3 cellular contexts compared by ENCODE assay signal in the genomic region with DNA sequence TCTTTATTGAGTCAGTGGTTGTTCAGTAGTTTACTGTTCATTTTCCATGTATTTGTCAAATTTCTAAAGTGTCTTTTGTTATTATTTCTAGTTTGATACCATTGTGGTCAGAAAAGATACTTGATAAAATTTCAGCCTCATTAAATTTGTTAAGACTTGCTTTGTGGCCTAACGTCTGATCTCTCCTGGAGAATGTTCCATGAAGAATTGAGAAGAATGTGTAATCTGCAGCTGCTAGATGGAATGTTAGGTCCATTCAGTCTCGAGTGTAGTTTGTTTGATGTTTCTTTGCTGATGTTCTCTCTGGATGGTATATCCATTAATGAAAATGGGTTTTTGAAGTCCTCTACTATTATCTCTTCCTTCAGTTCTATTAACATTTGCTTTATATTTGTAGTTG.
"Had no signal": no experiment of that assay in that cellular context is flagged by ENCODE, and none has a peak within 500 bp of the region (broad histone marks: within the 10 kb centered on the region; RNA-seq: fewer than 3 reads in every experiment).

No MANE protein-coding gene starts in this region.

- DNase-seq: IMR-90 had no signal

- H3K27ac ChIP-seq: HL-60 had no signal

- H3K4me3 ChIP-seq: K562 had no signal
